ENCODE assay signal across 1 cellular context in genomic region chr1:159009704-159010361, GRCh38.
TF ChIP-seq lines count a peak whose summit lies in the region.

TSS of gene IFI16 (plus strand) at chr1:159009907. CDS start at chr1:159014681, 4,774 bp downstream.

TF ChIP-seq in K562, 482 proteins besides CTCF, POLR2A, EP300 and RAD21 (continued from another document and continues in another):
- TF ChIP-seq ZNF318 (IDR thresholded peaks at IDR 0.05; ENCODE audit: borderline replicate concordance in 1 of 2, low read depth in 1 of 2) (0 out of 4 replicates have a peak, but pooled peaks of 1 of the 2 experiments have one; percentile 30), MEIS2 (IDR thresholded peaks at IDR 0.05; ENCODE audit: partially characterized antibody) (peak; percentile 34), CEBPG (CRISPR knock-in tag; IDR thresholded peaks at IDR 0.05) (no peak), CEBPG (tag; conservative IDR thresholded peaks at IDR 0.05 in 1 of 2, IDR thresholded peaks at IDR 0.05 in 1 of 2) (peak; percentile 94 to 98), HNRNPLL (IDR thresholded peaks at IDR 0.05; ENCODE audit: low read depth, low read length, poor library complexity, severe bottlenecking) (peak; percentile 95), SNRNP70 (optimal IDR thresholded peaks at IDR 0.05; ENCODE audit: low read depth, low read length) (no peak), CBFA2T3 (IDR thresholded peaks at IDR 0.05) (peak; percentile 58), CEBPB (tag; IDR thresholded peaks at IDR 0.05) (peak; percentile 94), NR2F6 (CRISPR knock-in tag; IDR thresholded peaks at IDR 0.05) (no peak), C11orf30 (IDR thresholded peaks at IDR 0.05; ENCODE audit: low read depth) (no peak), ZNF197 (CRISPR knock-in tag; IDR thresholded peaks at IDR 0.05; ENCODE audit: low read depth) (0 out of 2 replicates have a peak, but pooled peaks have one; percentile 63), PTRF (tag; IDR thresholded peaks at IDR 0.05) (no peak), PYGO2 (tag; IDR thresholded peaks at IDR 0.05) (peak; percentile 51; the same call in 1 of the 2 replicates), RFX7 (CRISPR knock-in tag; IDR thresholded peaks at IDR 0.05) (no peak), HES1 (IDR thresholded peaks at IDR 0.05; ENCODE audit: low read depth) (peak; percentile 88), ZNF24 (IDR thresholded peaks at IDR 0.05) (0 out of 2 replicates have a peak, but pooled peaks have one; percentile 54), GABPA (tag; conservative IDR thresholded peaks at IDR 0.05; ENCODE audit: low read depth) (peak; percentile 49), NR4A1 (CRISPR knock-in tag; IDR thresholded peaks at IDR 0.05) (no peak), NR4A1 (tag; IDR thresholded peaks at IDR 0.05) (0 out of 2 replicates have a peak, but pooled peaks have one; percentile 48), FOXA3 (CRISPR knock-in tag; conservative IDR thresholded peaks at IDR 0.05 in 1 of 2, IDR thresholded peaks at IDR 0.05 in 1 of 2) (peak in 1 of 2 experiments; percentile 61; a peak in 1 of 4 replicates), CTBP1 (IDR thresholded peaks at IDR 0.05; ENCODE audit: borderline replicate concordance) (0 out of 2 replicates have a peak, but pooled peaks have one; percentile 55), HDAC1 (IDR thresholded peaks at IDR 0.05) (peak in 1 of 2 experiments; percentile 89; a peak in 2 of 4 replicates), CXXC5 (CRISPR knock-in tag; IDR thresholded peaks at IDR 0.05) (peak; percentile 92), POLR2H (tag; IDR thresholded peaks at IDR 0.05; ENCODE audit: low read depth) (peak; percentile 49), ZNF354B (CRISPR knock-in tag; IDR thresholded peaks at IDR 0.05) (no peak), NBN (IDR thresholded peaks at IDR 0.05; ENCODE audit: low read depth) (peak; percentile 80; the same call in 1 of the 2 replicates), NCOR1 (IDR thresholded peaks at IDR 0.05) (0 out of 2 replicates have a peak, but pooled peaks have one; percentile 8), TAL1 (IDR thresholded peaks at IDR 0.05) (peak; percentile 34), ZNF589 (CRISPR knock-in tag; IDR thresholded peaks at IDR 0.05; ENCODE audit: low read depth) (peak; percentile 91; the same call in 1 of the 2 replicates), ZNF140 (CRISPR knock-in tag; IDR thresholded peaks at IDR 0.05) (no peak), PHF8 (IDR thresholded peaks at IDR 0.05; ENCODE audit: borderline replicate concordance, low read length) (no peak), TAF1 (IDR thresholded peaks at IDR 0.05; ENCODE audit: control insufficient read depth, extremely low read depth, insufficient read depth, low read length, severe bottlenecking) (no peak), JUND (IDR thresholded peaks at IDR 0.05; ENCODE audit: borderline replicate concordance, low read depth, low read length) (peak; percentile 74), JUND (tag; IDR thresholded peaks at IDR 0.05; ENCODE audit: borderline replicate concordance, low read depth, low read length) (peak; percentile 81; the same call in 2 of the 3 replicates), GATAD2A (IDR thresholded peaks at IDR 0.05) (no peak), MYC (IDR thresholded peaks at IDR 0.05; ENCODE audit: low read depth, low read length) (0 out of 2 replicates have a peak, but pooled peaks have one; percentile 35), MYC (CRISPR knock-in tag; IDR thresholded peaks at IDR 0.05; ENCODE audit: borderline replicate concordance, low read depth) (no peak)
- TF ChIP-seq, protein P1, sequence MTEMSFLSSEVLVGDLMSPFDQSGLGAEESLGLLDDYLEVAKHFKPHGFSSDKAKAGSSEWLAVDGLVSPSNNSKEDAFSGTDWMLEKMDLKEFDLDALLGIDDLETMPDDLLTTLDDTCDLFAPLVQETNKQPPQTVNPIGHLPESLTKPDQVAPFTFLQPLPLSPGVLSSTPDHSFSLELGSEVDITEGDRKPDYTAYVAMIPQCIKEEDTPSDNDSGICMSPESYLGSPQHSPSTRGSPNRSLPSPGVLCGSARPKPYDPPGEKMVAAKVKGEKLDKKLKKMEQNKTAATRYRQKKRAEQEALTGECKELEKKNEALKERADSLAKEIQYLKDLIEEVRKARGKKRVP (CRISPR knock-in tag; IDR thresholded peaks at IDR 0.05) = peak; percentile 90
- TF ChIP-seq, protein P2, sequence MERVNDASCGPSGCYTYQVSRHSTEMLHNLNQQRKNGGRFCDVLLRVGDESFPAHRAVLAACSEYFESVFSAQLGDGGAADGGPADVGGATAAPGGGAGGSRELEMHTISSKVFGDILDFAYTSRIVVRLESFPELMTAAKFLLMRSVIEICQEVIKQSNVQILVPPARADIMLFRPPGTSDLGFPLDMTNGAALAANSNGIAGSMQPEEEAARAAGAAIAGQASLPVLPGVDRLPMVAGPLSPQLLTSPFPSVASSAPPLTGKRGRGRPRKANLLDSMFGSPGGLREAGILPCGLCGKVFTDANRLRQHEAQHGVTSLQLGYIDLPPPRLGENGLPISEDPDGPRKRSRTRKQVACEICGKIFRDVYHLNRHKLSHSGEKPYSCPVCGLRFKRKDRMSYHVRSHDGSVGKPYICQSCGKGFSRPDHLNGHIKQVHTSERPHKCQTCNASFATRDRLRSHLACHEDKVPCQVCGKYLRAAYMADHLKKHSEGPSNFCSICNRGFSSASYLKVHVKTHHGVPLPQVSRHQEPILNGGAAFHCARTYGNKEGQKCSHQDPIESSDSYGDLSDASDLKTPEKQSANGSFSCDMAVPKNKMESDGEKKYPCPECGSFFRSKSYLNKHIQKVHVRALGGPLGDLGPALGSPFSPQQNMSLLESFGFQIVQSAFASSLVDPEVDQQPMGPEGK (CRISPR knock-in tag; IDR thresholded peaks at IDR 0.05; ENCODE audit: borderline replicate concordance) = no peak
- TF ChIP-seq, protein P3, sequence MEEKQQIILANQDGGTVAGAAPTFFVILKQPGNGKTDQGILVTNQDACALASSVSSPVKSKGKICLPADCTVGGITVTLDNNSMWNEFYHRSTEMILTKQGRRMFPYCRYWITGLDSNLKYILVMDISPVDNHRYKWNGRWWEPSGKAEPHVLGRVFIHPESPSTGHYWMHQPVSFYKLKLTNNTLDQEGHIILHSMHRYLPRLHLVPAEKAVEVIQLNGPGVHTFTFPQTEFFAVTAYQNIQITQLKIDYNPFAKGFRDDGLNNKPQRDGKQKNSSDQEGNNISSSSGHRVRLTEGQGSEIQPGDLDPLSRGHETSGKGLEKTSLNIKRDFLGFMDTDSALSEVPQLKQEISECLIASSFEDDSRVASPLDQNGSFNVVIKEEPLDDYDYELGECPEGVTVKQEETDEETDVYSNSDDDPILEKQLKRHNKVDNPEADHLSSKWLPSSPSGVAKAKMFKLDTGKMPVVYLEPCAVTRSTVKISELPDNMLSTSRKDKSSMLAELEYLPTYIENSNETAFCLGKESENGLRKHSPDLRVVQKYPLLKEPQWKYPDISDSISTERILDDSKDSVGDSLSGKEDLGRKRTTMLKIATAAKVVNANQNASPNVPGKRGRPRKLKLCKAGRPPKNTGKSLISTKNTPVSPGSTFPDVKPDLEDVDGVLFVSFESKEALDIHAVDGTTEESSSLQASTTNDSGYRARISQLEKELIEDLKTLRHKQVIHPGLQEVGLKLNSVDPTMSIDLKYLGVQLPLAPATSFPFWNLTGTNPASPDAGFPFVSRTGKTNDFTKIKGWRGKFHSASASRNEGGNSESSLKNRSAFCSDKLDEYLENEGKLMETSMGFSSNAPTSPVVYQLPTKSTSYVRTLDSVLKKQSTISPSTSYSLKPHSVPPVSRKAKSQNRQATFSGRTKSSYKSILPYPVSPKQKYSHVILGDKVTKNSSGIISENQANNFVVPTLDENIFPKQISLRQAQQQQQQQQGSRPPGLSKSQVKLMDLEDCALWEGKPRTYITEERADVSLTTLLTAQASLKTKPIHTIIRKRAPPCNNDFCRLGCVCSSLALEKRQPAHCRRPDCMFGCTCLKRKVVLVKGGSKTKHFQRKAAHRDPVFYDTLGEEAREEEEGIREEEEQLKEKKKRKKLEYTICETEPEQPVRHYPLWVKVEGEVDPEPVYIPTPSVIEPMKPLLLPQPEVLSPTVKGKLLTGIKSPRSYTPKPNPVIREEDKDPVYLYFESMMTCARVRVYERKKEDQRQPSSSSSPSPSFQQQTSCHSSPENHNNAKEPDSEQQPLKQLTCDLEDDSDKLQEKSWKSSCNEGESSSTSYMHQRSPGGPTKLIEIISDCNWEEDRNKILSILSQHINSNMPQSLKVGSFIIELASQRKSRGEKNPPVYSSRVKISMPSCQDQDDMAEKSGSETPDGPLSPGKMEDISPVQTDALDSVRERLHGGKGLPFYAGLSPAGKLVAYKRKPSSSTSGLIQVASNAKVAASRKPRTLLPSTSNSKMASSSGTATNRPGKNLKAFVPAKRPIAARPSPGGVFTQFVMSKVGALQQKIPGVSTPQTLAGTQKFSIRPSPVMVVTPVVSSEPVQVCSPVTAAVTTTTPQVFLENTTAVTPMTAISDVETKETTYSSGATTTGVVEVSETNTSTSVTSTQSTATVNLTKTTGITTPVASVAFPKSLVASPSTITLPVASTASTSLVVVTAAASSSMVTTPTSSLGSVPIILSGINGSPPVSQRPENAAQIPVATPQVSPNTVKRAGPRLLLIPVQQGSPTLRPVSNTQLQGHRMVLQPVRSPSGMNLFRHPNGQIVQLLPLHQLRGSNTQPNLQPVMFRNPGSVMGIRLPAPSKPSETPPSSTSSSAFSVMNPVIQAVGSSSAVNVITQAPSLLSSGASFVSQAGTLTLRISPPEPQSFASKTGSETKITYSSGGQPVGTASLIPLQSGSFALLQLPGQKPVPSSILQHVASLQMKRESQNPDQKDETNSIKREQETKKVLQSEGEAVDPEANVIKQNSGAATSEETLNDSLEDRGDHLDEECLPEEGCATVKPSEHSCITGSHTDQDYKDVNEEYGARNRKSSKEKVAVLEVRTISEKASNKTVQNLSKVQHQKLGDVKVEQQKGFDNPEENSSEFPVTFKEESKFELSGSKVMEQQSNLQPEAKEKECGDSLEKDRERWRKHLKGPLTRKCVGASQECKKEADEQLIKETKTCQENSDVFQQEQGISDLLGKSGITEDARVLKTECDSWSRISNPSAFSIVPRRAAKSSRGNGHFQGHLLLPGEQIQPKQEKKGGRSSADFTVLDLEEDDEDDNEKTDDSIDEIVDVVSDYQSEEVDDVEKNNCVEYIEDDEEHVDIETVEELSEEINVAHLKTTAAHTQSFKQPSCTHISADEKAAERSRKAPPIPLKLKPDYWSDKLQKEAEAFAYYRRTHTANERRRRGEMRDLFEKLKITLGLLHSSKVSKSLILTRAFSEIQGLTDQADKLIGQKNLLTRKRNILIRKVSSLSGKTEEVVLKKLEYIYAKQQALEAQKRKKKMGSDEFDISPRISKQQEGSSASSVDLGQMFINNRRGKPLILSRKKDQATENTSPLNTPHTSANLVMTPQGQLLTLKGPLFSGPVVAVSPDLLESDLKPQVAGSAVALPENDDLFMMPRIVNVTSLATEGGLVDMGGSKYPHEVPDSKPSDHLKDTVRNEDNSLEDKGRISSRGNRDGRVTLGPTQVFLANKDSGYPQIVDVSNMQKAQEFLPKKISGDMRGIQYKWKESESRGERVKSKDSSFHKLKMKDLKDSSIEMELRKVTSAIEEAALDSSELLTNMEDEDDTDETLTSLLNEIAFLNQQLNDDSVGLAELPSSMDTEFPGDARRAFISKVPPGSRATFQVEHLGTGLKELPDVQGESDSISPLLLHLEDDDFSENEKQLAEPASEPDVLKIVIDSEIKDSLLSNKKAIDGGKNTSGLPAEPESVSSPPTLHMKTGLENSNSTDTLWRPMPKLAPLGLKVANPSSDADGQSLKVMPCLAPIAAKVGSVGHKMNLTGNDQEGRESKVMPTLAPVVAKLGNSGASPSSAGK (IDR thresholded peaks at IDR 0.05) = peak; percentile 28; the same call in 1 of the 2 replicates
